In genomic region chr6:47520282-47520681, GRCh38 we compare ENCODE assay signal across 20 cellular contexts. TPM values are rescaled to one million over a fixed set of nuclear protein-coding genes. Genes with fewer than 3 reads are reported as not detected.
A peak's percentile ranks its signal among the peaks of the same experiment; 100 is the strongest.
DNase-seq lines count a peak whose midpoint lies in the region.
"Had no signal": no experiment of that assay in that cellular context is flagged by ENCODE, and none has a peak within 500 bp of the region (broad histone marks: within the 10 kb centered on the region; RNA-seq: fewer than 3 reads in every experiment).

No MANE protein-coding gene starts in this region.

- H3F3A ChIP-seq in GM23248 (ENCODE audit: insufficient read depth): no peaks in the 10 kb centered on the region

- H4K20me1 ChIP-seq in GM23248 (ENCODE audit: insufficient read depth): no peaks in the 10 kb centered on the region

- H3K27ac ChIP-seq in mucosa of rectum (ENCODE audit: low read depth in 2 of 2, low read length in 2 of 2): peak overlapping the region; percentile 60 to 70
- no peak overlapping the region for H3K27ac ChIP-seq in GM23248
- H3K27ac ChIP-seq: parathyroid adenoma, SJSA1, tibial artery had no signal

- H3K4me3 ChIP-seq in mucosa of rectum (ENCODE audit: low read length in 2 of 2) (no peak overlapping the region), GM23248 (no peak overlapping the region)
- H3K4me3 ChIP-seq: lung, SJSA1, tibial artery had no signal

- H3K4me1 ChIP-seq in mucosa of rectum (ENCODE audit: control insufficient read depth in 2 of 2, insufficient read depth in 2 of 2, low read length in 2 of 2) (peaks cover 8 to 27% of the 10 kb centered on the region in 2 donors), GM23248 (ENCODE audit: insufficient read depth) (peaks cover 9% of the 10 kb centered on the region)
- H3K4me1 ChIP-seq: parathyroid adenoma, SJSA1 had no signal

- H3K27me3 ChIP-seq in mucosa of rectum (ENCODE audit: control insufficient read depth in 2 of 2, insufficient read depth in 2 of 2, low read length in 2 of 2) (no peaks in the 10 kb centered on the region), GM23248 (replicated peaks; ENCODE audit: insufficient read depth) (no peaks in the 10 kb centered on the region)
- H3K27me3 ChIP-seq: SJSA1, tibial artery had no signal

- DNase-seq in G401 (ENCODE audit: low spot score) (peak; percentile 59), NCI-H146 (lab: John Stamatoyannopoulos, UW) (peak; percentile 73), cerebellar cortex (ENCODE audit: low spot score) (peak; percentile 53), NCI-H2107 (lab: John Stamatoyannopoulos, UW) (no peak), GM23248 (no peak)
- DNase-seq in activated CD8-positive, alpha-beta memory T cell treated with anti-CD3 and anti-CD28 coated beads, Interleukin-2, amount 50 U/mL, for 4 hours: no peak
- DNase-seq: activated CD4-positive, CD25-positive, alpha-beta regulatory T cell; activated CD8-positive, alpha-beta T cell treated with anti-CD3 and anti-CD28 coated beads, Interleukin-2, amount 10 ng/mL, durations not matched to agents 7 days and 5 days; activated T-cell treated with anti-CD3 and anti-CD28 coated beads, Interleukin-2, amount 50 U/mL, for 48 hours; COR-L47; HCEC 1CT; MM.1S; naive thymus-derived CD4-positive, alpha-beta T cell; NCI-H526 treated with DMSO at 0.1 percent for 48 hours; stimulated activated naive B cell treated with anti-CD40 and anti-IgM and Interleukin-4, amounts not matched to agents 10 μg/mL and 1 μg/mL and 100 μg/mL, for 72 hours; tibial artery had no signal

- no peaks in the 10 kb centered on the region for H3K9me2 ChIP-seq in GM23248 (ENCODE audit: insufficient read depth)

- in situ Hi-C loops in G401 (cut with HindIII; ENCODE audit: low sequenced_read_pairs) (no loop called here), GM23248 (cut with MboI) (no loop called here)

- H3K79me2 ChIP-seq in GM23248 (ENCODE audit: insufficient read depth): peaks cover 94% of the 10 kb centered on the region

- no peak overlapping the region for H3K4me2 ChIP-seq in GM23248 (ENCODE audit: unreplicated experiment)

- 64 to 65% methylated on average over 6 of the region's 6 CpGs for WGBS in GM23248 (ENCODE audit: low coverage in 1 of 2, low lambda C conversion rate in 2 of 2, missing lambda C conversion rate in 2 of 2), 2 experiments

- H3K9ac ChIP-seq in mucosa of rectum (ENCODE audit: low read depth in 1 of 2, low read length in 2 of 2) (no peak overlapping the region), GM23248 (no peak overlapping the region)
- H3K9ac ChIP-seq: parathyroid adenoma had no signal

- H2AFZ ChIP-seq in GM23248: no peak overlapping the region
- H2AFZ ChIP-seq: parathyroid adenoma had no signal

- H3K9me3 ChIP-seq in mucosa of rectum (ENCODE audit: control insufficient read depth in 2 of 2, low read length in 2 of 2) (no peaks in the 10 kb centered on the region), GM23248 (ENCODE audit: low read depth) (no peaks in the 10 kb centered on the region)
- H3K9me3 ChIP-seq: SJSA1, tibial artery had no signal

- H3K36me3 ChIP-seq in mucosa of rectum (ENCODE audit: control insufficient read depth in 2 of 2, insufficient read depth in 2 of 2, low read length in 2 of 2) (no peaks in the 10 kb centered on the region), GM23248 (ENCODE audit: low read depth) (no peaks in the 10 kb centered on the region)
- H3K36me3 ChIP-seq: SJSA1, tibial artery had no signal

RNA-seq across cellular contexts. Expression of gene CD2AP, which starts 42.7 kb away (rescaled TPM):
- 11.8 and 19.8 TPM in 2 replicates for total RNA-seq in G401 (2014; rRNA removed; shearing (Covaris generic))
- 17.8 and 22.8 TPM in 2 replicates for total RNA-seq in GM23248 (2014; rRNA removed; shearing (Covaris generic))
- 12.3 and 13.2 TPM in 2 replicates for polyA plus RNA-seq in GM23248 (2016; fragmentation: Nextera tagmentation; extraction: Ambion mirVana)

Comparison
In these comparisons a context has a peak if more than half of its experiments do, and no peak if none do; other contexts are left out.
1. DNase-seq: peak in G401 (single experiment), NCI-H146 (single experiment) and cerebellar cortex (single experiment); none in NCI-H2107 (single experiment), GM23248 (single experiment) and activated CD8-positive, alpha-beta memory T cell treated with anti-CD3 and anti-CD28 coated beads, Interleukin-2, amount 50 U/mL, for 4 hours (single experiment).